ENCODE assay signal across 21 cellular contexts in genomic region chr19:33118643-33119042, GRCh38. TPM values are rescaled to one million over a fixed set of nuclear protein-coding genes. Genes with fewer than 3 reads are reported as not detected.
"Had no signal": no experiment of that assay in that cellular context is flagged by ENCODE, and none has a peak within 500 bp of the region (broad histone marks: within the 10 kb centered on the region; RNA-seq: fewer than 3 reads in every experiment).

No MANE protein-coding gene starts in this region.

- H3K27me3 ChIP-seq: adrenal gland, body of pancreas, Peyer's patch, SJSA1 had no signal

- H3K9ac ChIP-seq: SK-N-SH had no signal

- H3K27ac ChIP-seq: adrenal gland, body of pancreas, Peyer's patch, SJSA1, WERI-Rb-1 had no signal

- H3K9me3 Mint-ChIP-seq: activated CD4-positive, alpha-beta T cell treated with anti-CD3 and anti-CD28 coated beads, Interleukin-2, amount 10 ng/mL, durations not matched to agents 24 days and 14 days; activated CD8-positive, alpha-beta T cell treated with anti-CD3 and anti-CD28 coated beads for 36 hours; activated naive CD4-positive, alpha-beta T cell treated with anti-CD3 and anti-CD28 coated beads, Interleukin-2, amount 50 U/mL, for 24 hours; activated naive CD8-positive, alpha-beta T cell treated with anti-CD3 and anti-CD28 coated beads, Interleukin-2, amount 10 ng/mL, durations not matched to agents 7 days and 5 days; activated T-cell treated with anti-CD3 and anti-CD28 coated beads, Interleukin-2, amount 50 U/mL, for 24 hours; activated T-helper 2 cell treated with anti-CD3 and anti-CD28 coated beads, Interferon-gamma antibody, Interleukin-2, Interleukin-4, amounts not matched to agents 10 μg/mL and 5 μg/mL and 100 μg/mL, durations not matched to agents 14 hours and 24 hours and 36 hours; T-helper 1 cell treated with Interleukin-12 subunit alpha and Interleukin-12 subunit beta and Interleukin-4 antibody, amounts not matched to agents 30 μg/mL and 1 μg/mL, for 36 hours had no signal

- H3K9me3 ChIP-seq: adrenal gland, body of pancreas, Peyer's patch, SJSA1, SK-N-SH had no signal

- H3K4me2 ChIP-seq: SK-N-SH had no signal

- H3K4me1 ChIP-seq: adrenal gland, Peyer's patch, SJSA1 had no signal

- H3K4me3 Mint-ChIP-seq: activated CD4-positive, alpha-beta T cell treated with anti-CD3 and anti-CD28 coated beads, Interleukin-2, amount 10 ng/mL, durations not matched to agents 24 days and 14 days; activated CD8-positive, alpha-beta T cell treated with anti-CD3 and anti-CD28 coated beads for 36 hours; activated naive CD4-positive, alpha-beta T cell treated with anti-CD3 and anti-CD28 coated beads, Interleukin-2, amount 50 U/mL, for 24 hours; activated naive CD8-positive, alpha-beta T cell treated with anti-CD3 and anti-CD28 coated beads, Interleukin-2, amount 10 ng/mL, durations not matched to agents 7 days and 5 days; activated T-cell treated with anti-CD3 and anti-CD28 coated beads, Interleukin-2, amount 50 U/mL, for 24 hours; T-helper 1 cell treated with Interleukin-12 subunit alpha and Interleukin-12 subunit beta and Interleukin-4 antibody, amounts not matched to agents 30 μg/mL and 1 μg/mL, for 36 hours had no signal

- DNase-seq: activated CD4-positive, alpha-beta T cell treated with anti-CD3 and anti-CD28 coated beads, Interleukin-2, amount 50 U/mL, for 4 hours; activated CD8-positive, alpha-beta T cell treated with anti-CD3 and anti-CD28 coated beads for 36 hours; activated gamma-delta T cell; activated naive CD4-positive, alpha-beta T cell treated with Interleukin-2 at 50 U/mL for 16 hours; activated naive CD8-positive, alpha-beta T cell treated with anti-CD3 and anti-CD28 coated beads, Interleukin-2, amount 10 ng/mL, durations not matched to agents 7 days and 5 days; activated T-cell treated with anti-CD3 and anti-CD28 coated beads, Interleukin-2, amount 50 U/mL, for 24 hours; adrenal gland; cerebellar nuclear complex; Peyer's patch; SHP77 treated with DMSO at 0.1 percent for 48 hours; WERI-Rb-1 had no signal

- H3K27ac Mint-ChIP-seq: activated CD4-positive, alpha-beta T cell treated with anti-CD3 and anti-CD28 coated beads, Interleukin-2, amount 10 ng/mL, durations not matched to agents 24 days and 14 days; activated CD8-positive, alpha-beta T cell treated with anti-CD3 and anti-CD28 coated beads for 36 hours; activated naive CD4-positive, alpha-beta T cell treated with anti-CD3 and anti-CD28 coated beads, Interleukin-2, amount 50 U/mL, for 24 hours; activated naive CD8-positive, alpha-beta T cell treated with anti-CD3 and anti-CD28 coated beads, Interleukin-2, amount 10 ng/mL, durations not matched to agents 7 days and 5 days; activated T-cell treated with anti-CD3 and anti-CD28 coated beads, Interleukin-2, amount 50 U/mL, for 24 hours; activated T-helper 2 cell treated with anti-CD3 and anti-CD28 coated beads, Interferon-gamma antibody, Interleukin-2, Interleukin-4, amounts not matched to agents 10 μg/mL and 5 μg/mL and 100 μg/mL, durations not matched to agents 14 hours and 24 hours and 36 hours; T-helper 1 cell treated with Interleukin-12 subunit alpha and Interleukin-12 subunit beta and Interleukin-4 antibody, amounts not matched to agents 30 μg/mL and 1 μg/mL, for 36 hours had no signal

- H3K4me1 Mint-ChIP-seq: activated CD4-positive, alpha-beta T cell treated with anti-CD3 and anti-CD28 coated beads, Interleukin-2, amount 10 ng/mL, durations not matched to agents 24 days and 14 days; activated naive CD4-positive, alpha-beta T cell treated with anti-CD3 and anti-CD28 coated beads, Interleukin-2, amount 50 U/mL, for 24 hours; activated naive CD8-positive, alpha-beta T cell treated with anti-CD3 and anti-CD28 coated beads, Interleukin-2, amount 10 ng/mL, durations not matched to agents 7 days and 5 days had no signal

- H3K27me3 Mint-ChIP-seq: activated CD4-positive, alpha-beta T cell treated with anti-CD3 and anti-CD28 coated beads, Interleukin-2, amount 10 ng/mL, durations not matched to agents 24 days and 14 days; activated CD8-positive, alpha-beta T cell treated with anti-CD3 and anti-CD28 coated beads for 36 hours; activated naive CD4-positive, alpha-beta T cell treated with anti-CD3 and anti-CD28 coated beads, Interleukin-2, amount 50 U/mL, for 24 hours; activated naive CD8-positive, alpha-beta T cell treated with anti-CD3 and anti-CD28 coated beads, Interleukin-2, amount 10 ng/mL, durations not matched to agents 7 days and 5 days; activated T-cell treated with anti-CD3 and anti-CD28 coated beads, Interleukin-2, amount 50 U/mL, for 24 hours had no signal

- H3K4me3 ChIP-seq: adrenal gland, body of pancreas, Peyer's patch, SJSA1 had no signal

RNA-seq across cellular contexts. Expression of gene WDR88, which starts 13.3 kb away (rescaled TPM):
- total RNA-seq: activated CD4-positive, alpha-beta T cell treated with anti-CD3 and anti-CD28 coated beads, Interleukin-2, amount 10 ng/mL, durations not matched to agents 24 days and 14 days; activated CD8-positive, alpha-beta T cell treated with anti-CD3 and anti-CD28 coated beads for 36 hours; activated naive CD8-positive, alpha-beta T cell treated with anti-CD3 and anti-CD28 coated beads, Interleukin-2, amount 10 ng/mL, durations not matched to agents 7 days and 5 days; activated T-helper 2 cell treated with anti-CD3 and anti-CD28 coated beads, Interferon-gamma antibody, Interleukin-2, Interleukin-4, amounts not matched to agents 10 μg/mL and 5 μg/mL and 100 μg/mL, durations not matched to agents 14 hours and 24 hours and 36 hours; adrenal gland; astrocyte; body of pancreas; bronchial epithelial cell; MCF 10A; Peyer's patch; SJSA1 had no signal
